ENCODE assay signal across 10 cellular contexts in the genomic region with DNA sequence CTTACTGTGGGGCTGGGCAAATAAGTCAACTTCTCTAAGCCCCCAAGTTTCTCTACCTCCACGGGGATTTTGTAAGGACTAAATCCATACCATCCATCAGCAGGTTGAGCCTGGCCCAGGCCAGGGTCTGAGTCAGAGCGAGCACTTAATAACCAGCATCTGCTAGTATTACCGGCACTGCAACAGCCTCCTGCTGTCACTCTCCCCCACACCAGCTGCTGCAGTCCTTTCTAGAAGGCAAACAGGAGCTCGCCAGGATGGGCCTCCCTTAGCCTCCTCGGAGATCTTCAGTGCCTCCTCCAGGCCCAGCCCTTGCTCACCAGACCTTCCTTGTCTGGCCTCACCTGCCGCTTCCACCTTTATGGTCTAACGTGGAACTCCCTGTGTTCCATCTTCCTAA. TPM values are rescaled to one million over a fixed set of nuclear protein-coding genes. Genes with fewer than 3 reads are reported as not detected.
A peak's percentile ranks its signal among the peaks of the same experiment; 100 is the strongest.
DNase-seq lines count a peak whose midpoint lies in the region; ATAC-seq, FAIRE-seq and TF ChIP-seq lines count a peak whose summit lies in the region.
"Had no signal": no experiment of that assay in that cellular context is flagged by ENCODE, and none has a peak within 500 bp of the region (broad histone marks: within the 10 kb centered on the region; RNA-seq: fewer than 3 reads in every experiment).

No MANE protein-coding gene starts in this region.

- peaks cover 0 to 81% of the 10 kb centered on the region in 2 donors for H3K4me1 ChIP-seq in right atrium auricular region
- H3K4me1 ChIP-seq in colonic mucosa = peaks cover 12% of the 10 kb centered on the region
- H3K4me1 ChIP-seq in naive thymus-derived CD4-positive, alpha-beta T cell (ENCODE audit: control insufficient read depth in 2 of 2, insufficient read depth in 2 of 2, low read length in 2 of 2) = peaks cover 38 to 56% of the 10 kb centered on the region in 2 donors

- H3K4me3 ChIP-seq in right atrium auricular region (no peak overlapping the region), colonic mucosa (no peak overlapping the region)
- no peak overlapping the region for H3K4me3 ChIP-seq in naive thymus-derived CD4-positive, alpha-beta T cell (ENCODE audit: low read length)

- H3K27me3 ChIP-seq in right atrium auricular region (no peaks in the 10 kb centered on the region), colonic mucosa (no peaks in the 10 kb centered on the region)
- no peaks in the 10 kb centered on the region for H3K27me3 ChIP-seq in naive thymus-derived CD4-positive, alpha-beta T cell (ENCODE audit: control insufficient read depth in 2 of 2, insufficient read depth in 2 of 2, low read length in 2 of 2)

- H3K36me3 Mint-ChIP-seq in naive thymus-derived CD4-positive, alpha-beta T cell = peaks cover 0 to 9% (median 4%) of the 10 kb centered on the region in 5 donors

- H3K4me3 Mint-ChIP-seq in naive thymus-derived CD4-positive, alpha-beta T cell = peak overlapping the region; percentile 50 to 100 (median 97)

- H3K9me3 ChIP-seq in right atrium auricular region (no peaks in the 10 kb centered on the region), colonic mucosa (no peaks in the 10 kb centered on the region)
- H3K9me3 ChIP-seq in naive thymus-derived CD4-positive, alpha-beta T cell (ENCODE audit: control insufficient read depth in 2 of 3, low read length in 3 of 3) = no peaks in the 10 kb centered on the region

- H3K9me3 Mint-ChIP-seq in naive thymus-derived CD4-positive, alpha-beta T cell = peaks cover 0 to 4% (median 0%) of the 10 kb centered on the region in 11 donors

- H3K27me3 Mint-ChIP-seq in naive thymus-derived CD4-positive, alpha-beta T cell = peaks cover 0 to 6% (median 0%) of the 10 kb centered on the region in 5 donors

- peak overlapping the region; percentile 59 to 100 for H3K9ac ChIP-seq in colonic mucosa (ENCODE audit: low read depth in 2 of 2, low read length in 2 of 2)

- H3K36me3 ChIP-seq in right atrium auricular region (no peaks in the 10 kb centered on the region), colonic mucosa (no peaks in the 10 kb centered on the region)
- peaks cover 0 to 36% (median 0%) of the 10 kb centered on the region in 3 experiments for H3K36me3 ChIP-seq in naive thymus-derived CD4-positive, alpha-beta T cell (ENCODE audit: control insufficient read depth in 2 of 3, insufficient read depth in 3 of 3, low read length in 3 of 3)

- ATAC-seq in left ventricle myocardium superior (no peak), GM21529 (IDR thresholded peaks at IDR 0.05; ENCODE audit: unreplicated experiment) (no peak)
- ATAC-seq in naive thymus-derived CD4-positive, alpha-beta T cell = no peak

- POLR2A ChIA-PET in naive thymus-derived CD4-positive, alpha-beta T cell (lab: Charles Lee) = interaction anchor here (1.1 to 2.2 kb wide), 2 partner anchors 28 kb away, joined by 4 to 9 read pairs; partner anchors contain the start of gene KPTN

- H3K4me1 Mint-ChIP-seq in naive thymus-derived CD4-positive, alpha-beta T cell = peaks cover 59 to 89% (median 75%) of the 10 kb centered on the region in 7 donors

- DNase-seq in right atrium auricular region (ENCODE audit: low spot score) = no peak
- no peak for DNase-seq in left ventricle myocardium superior
- DNase-seq in colonic mucosa = no peak
- DNase-seq in naive thymus-derived CD4-positive, alpha-beta T cell = peak in 1 of 9 donors; percentile 3
- no peak for DNase-seq in GM19239 (ENCODE audit: insufficient read length, low spot score)
- no peak for DNase-seq in COLO668 (lab: John Stamatoyannopoulos, UW; ENCODE audit: unreplicated experiment)
- no peak for DNase-seq in AG20443 (ENCODE audit: low spot score)
- DNase-seq: activated CD4-positive, alpha-beta T cell treated with anti-CD3 and anti-CD28 coated beads for 1 hour; Karpas-422 had no signal

- TF ChIP-seq CTCF in right atrium auricular region (IDR thresholded peaks at IDR 0.05) = no peak
- TF ChIP-seq CTCF in colonic mucosa (IDR thresholded peaks at IDR 0.05) = no peak

- FAIRE-seq in GM19239 (lab: Jason Lieb, UNC) = no peak

- CTCF ChIA-PET in naive thymus-derived CD4-positive, alpha-beta T cell (lab: Charles Lee) = interaction anchor here (0.8 kb wide), 1 partner anchor 204 kb away, joined by 4 read pairs; no protein-coding TSS in a partner anchor

- H3K27ac Mint-ChIP-seq in naive thymus-derived CD4-positive, alpha-beta T cell = peak overlapping the region in 8 of 9 donors; percentile 25 to 99 (median 98)

- H3K27ac ChIP-seq in right atrium auricular region = peak overlapping the region; percentile 72 to 95
- H3K27ac ChIP-seq in colonic mucosa = peak overlapping the region; percentile 71
- H3K27ac ChIP-seq in naive thymus-derived CD4-positive, alpha-beta T cell (ENCODE audit: low read depth, low read length) = peak overlapping the region; percentile 100

- intact Hi-C loops in left ventricle myocardium superior (cut with micrococcal nuclease) (no loop called here), colonic mucosa (cut with DNase I) (loop anchor here (10.0 kb wide), 1 partner anchor 183 kb away; no protein-coding TSS in a partner anchor)
- intact Hi-C loops in naive thymus-derived CD4-positive, alpha-beta T cell (cut with micrococcal nuclease) = loop anchor here in 1 of 2 donors (5.0 to 10.0 kb wide), 2 partner anchors 397 to 746 kb away; partner anchors contain the start of genes CARD8 and ZC3H4

RNA-seq across cellular contexts. Expression of gene NAPA, which starts 3.2 kb away (rescaled TPM):
- total RNA-seq in right atrium auricular region (100 to 1,000 TPM; 127 to 213 TPM), left ventricle myocardium superior (123 TPM), colonic mucosa (100 to 1,000 TPM; 111 to 115 TPM)
- total RNA-seq in naive thymus-derived CD4-positive, alpha-beta T cell = 100 to 1,000 TPM in 3 of 5 experiments, 10 to 100 TPM in 2; 86.2 to 136 (median 107) TPM
- polyA plus RNA-seq in naive thymus-derived CD4-positive, alpha-beta T cell = 100 to 1,000 TPM in 1 of 2 donors, 10 to 100 TPM in 1; 89.9 to 118 TPM

RNA-seq across cellular contexts. Expression of gene KPTN, which starts 27.7 kb away (rescaled TPM):
- 1 to 10 TPM; 2.8 to 2.9 TPM for total RNA-seq in right atrium auricular region
- 12.3 TPM for total RNA-seq in left ventricle myocardium superior
- total RNA-seq in colonic mucosa = 10 to 100 TPM in 1 of 2 donors, 1 to 10 TPM in 1; 8.6 to 13.3 TPM
- 1 to 10 TPM; 5.1 to 9.2 (median 6.7) TPM for total RNA-seq in naive thymus-derived CD4-positive, alpha-beta T cell
- polyA plus RNA-seq in naive thymus-derived CD4-positive, alpha-beta T cell = 1 to 10 TPM; 4.4 to 8.1 TPM

RNA-seq across cellular contexts. Expression of gene SLC8A2, which starts 40.0 kb away (rescaled TPM):
- total RNA-seq in right atrium auricular region (under 1 TPM; 0.28 to 0.37 TPM), left ventricle myocardium superior (not detected), colonic mucosa (1 to 10 TPM in 1 of 2 donors, under 1 TPM in 1; 0.74 to 2.3 TPM)
- under 1 TPM in 3 of 5 experiments, not detected in 2; 0.05 to 0.19 (median 0.19) TPM for total RNA-seq in naive thymus-derived CD4-positive, alpha-beta T cell
- not detected for polyA plus RNA-seq in naive thymus-derived CD4-positive, alpha-beta T cell
